ENCODE assay signal across 31 cellular contexts in genomic region chr14:87810711-87811110, GRCh38.
DNase-seq lines count a peak whose midpoint lies in the region; ATAC-seq and TF ChIP-seq lines count a peak whose summit lies in the region.
"Had no signal": no experiment of that assay in that cellular context is flagged by ENCODE, and none has a peak within 500 bp of the region (broad histone marks: within the 10 kb centered on the region; RNA-seq: fewer than 3 reads in every experiment).

No MANE protein-coding gene starts in this region.

- no peaks in the 10 kb centered on the region for H3K36me3 Mint-ChIP-seq in T-helper 17 cell (ENCODE audit: low read depth)
- H3K36me3 Mint-ChIP-seq: activated CD8-positive, alpha-beta memory T cell treated with anti-CD3 and anti-CD28 coated beads, Interleukin-2, amount 10 ng/mL, durations not matched to agents 7 days and 5 days; activated naive CD8-positive, alpha-beta T cell treated with anti-CD3 and anti-CD28 coated beads, Interleukin-2, amount 10 ng/mL, durations not matched to agents 7 days and 5 days; stimulated activated memory B cell treated with anti-CD40 and anti-IgM and Interleukin-4, amounts not matched to agents 10 μg/mL and 1 μg/mL and 100 μg/mL, for 72 hours had no signal

- H3K4me1 Mint-ChIP-seq in T-helper 17 cell = no peaks in the 10 kb centered on the region
- H3K4me1 Mint-ChIP-seq: activated CD8-positive, alpha-beta memory T cell treated with anti-CD3 and anti-CD28 coated beads, Interleukin-2, amount 10 ng/mL, durations not matched to agents 7 days and 5 days; activated naive CD8-positive, alpha-beta T cell treated with anti-CD3 and anti-CD28 coated beads, Interleukin-2, amount 10 ng/mL, durations not matched to agents 7 days and 5 days; stimulated activated memory B cell treated with anti-CD40 and anti-IgM and Interleukin-4, amounts not matched to agents 10 μg/mL and 1 μg/mL and 100 μg/mL, for 72 hours had no signal

- DNase-seq in cardiac muscle cell (ENCODE audit: low read depth in 1 of 2, low spot score in 1 of 2) = peak in 1 of 2 donors; percentile 15
- DNase-seq in cardiac septum (ENCODE audit: low spot score) = no peak
- DNase-seq in NAMALWA (ENCODE audit: low spot score) = peak; percentile 83
- peak in 4 of 7 donors; percentile 16 to 63 (median 27) for DNase-seq in adrenal gland
- no peak for DNase-seq in COLO829 (ENCODE audit: low spot score)
- no peak for DNase-seq in T-helper 17 cell
- no peak for DNase-seq in activated gamma-delta T cell (lab: John Stamatoyannopoulos, UW)
- DNase-seq: activated CD4-positive, alpha-beta T cell treated with anti-CD3 and anti-CD28 coated beads, Interleukin-2, amount 50 U/mL, for 1 hour; activated CD8-positive, alpha-beta memory T cell treated with anti-CD3 and anti-CD28 coated beads, Interleukin-2, amount 10 ng/mL, durations not matched to agents 7 days and 5 days; activated gamma-delta T cell treated with Interleukin-2 at 50 U/mL for 16 hours; activated naive CD8-positive, alpha-beta T cell treated with anti-CD3 and anti-CD28 coated beads, Interleukin-2, amount 10 ng/mL, durations not matched to agents 7 days and 5 days; activated T-cell treated with anti-CD3 and anti-CD28 coated beads, Interleukin-2, amount 50 U/mL, for 4 hours; C1 segment of cervical spinal cord; COR-L47; dermis blood vessel endothelial cell; DMS53; HCEC 1CT; head of caudate nucleus; mesenchymal stem cell; NCI-H1048; NCI-H1694 treated with DMSO at 0.1 percent for 48 hours; ovary; PC-9; SHP77; stimulated activated CD4-positive, alpha-beta T cell treated with anti-CD3 and anti-CD28 coated beads, Interleukin-15, amount 100 ng/mL, for 24 hours; substantia nigra; upper lobe of right lung had no signal

- H3K4me3 Mint-ChIP-seq in T-helper 17 cell = no peak overlapping the region
- H3K4me3 Mint-ChIP-seq: activated CD8-positive, alpha-beta memory T cell treated with anti-CD3 and anti-CD28 coated beads, Interleukin-2, amount 10 ng/mL, durations not matched to agents 7 days and 5 days; activated naive CD8-positive, alpha-beta T cell treated with anti-CD3 and anti-CD28 coated beads, Interleukin-2, amount 10 ng/mL, durations not matched to agents 7 days and 5 days; activated T-cell treated with anti-CD3 and anti-CD28 coated beads, Interleukin-2, amount 50 U/mL, for 4 hours; stimulated activated memory B cell treated with anti-CD40 and anti-IgM and Interleukin-4, amounts not matched to agents 10 μg/mL and 1 μg/mL and 100 μg/mL, for 72 hours had no signal

- 77 to 80% (median 78%) methylated on average over 6 of the region's 6 CpGs for WGBS in adrenal gland, 4 donors

- H3K9me3 ChIP-seq in cardiac muscle cell (ENCODE audit: low read depth) (no peaks in the 10 kb centered on the region), adrenal gland (replicated peaks in 1 of 3) (no peaks in the 10 kb centered on the region), T-helper 17 cell (ENCODE audit: control insufficient read depth, low read length, poor library complexity, severe bottlenecking) (no peaks in the 10 kb centered on the region)
- H3K9me3 ChIP-seq: esophagus muscularis mucosa, upper lobe of right lung had no signal

- no peaks in the 10 kb centered on the region for H3K27me3 ChIP-seq in cardiac muscle cell
- no peaks in the 10 kb centered on the region for H3K27me3 ChIP-seq in adrenal gland
- H3K27me3 ChIP-seq: esophagus muscularis mucosa, foreskin keratinocyte, ovary, upper lobe of right lung had no signal

- no peak for ATAC-seq in T-helper 17 cell
- ATAC-seq: activated CD8-positive, alpha-beta memory T cell treated with anti-CD3 and anti-CD28 coated beads, Interleukin-2, amount 10 ng/mL, durations not matched to agents 7 days and 5 days; activated T-cell treated with anti-CD3 and anti-CD28 coated beads, Interleukin-2, amount 50 U/mL, for 4 hours; left lobe of liver; stimulated activated memory B cell treated with anti-CD40 and anti-IgM and Interleukin-4, amounts not matched to agents 10 μg/mL and 1 μg/mL and 100 μg/mL, for 72 hours; upper lobe of right lung had no signal

- no peaks in the 10 kb centered on the region for H3K36me3 ChIP-seq in cardiac muscle cell
- no peaks in the 10 kb centered on the region for H3K36me3 ChIP-seq in adrenal gland (replicated peaks in 1 of 2)
- H3K36me3 ChIP-seq: esophagus muscularis mucosa, ovary, upper lobe of right lung had no signal

- H3K27ac Mint-ChIP-seq in T-helper 17 cell = no peak overlapping the region
- H3K27ac Mint-ChIP-seq: activated CD8-positive, alpha-beta memory T cell treated with anti-CD3 and anti-CD28 coated beads, Interleukin-2, amount 10 ng/mL, durations not matched to agents 7 days and 5 days; activated naive CD8-positive, alpha-beta T cell treated with anti-CD3 and anti-CD28 coated beads, Interleukin-2, amount 10 ng/mL, durations not matched to agents 7 days and 5 days; stimulated activated memory B cell treated with anti-CD40 and anti-IgM and Interleukin-4, amounts not matched to agents 10 μg/mL and 1 μg/mL and 100 μg/mL, for 72 hours had no signal

- no peak for TF ChIP-seq POLR2A in adrenal gland (IDR thresholded peaks at IDR 0.05)

- H3K27me3 Mint-ChIP-seq in T-helper 17 cell = peaks cover 18% of the 10 kb centered on the region
- H3K27me3 Mint-ChIP-seq: activated CD8-positive, alpha-beta memory T cell treated with anti-CD3 and anti-CD28 coated beads, Interleukin-2, amount 10 ng/mL, durations not matched to agents 7 days and 5 days had no signal

- H3K27ac ChIP-seq in cardiac muscle cell (peak overlapping the region; percentile 89), adrenal gland (no peak overlapping the region)
- H3K27ac ChIP-seq: esophagus muscularis mucosa, foreskin keratinocyte, ovary, PC-9, upper lobe of right lung had no signal

- intact Hi-C loops in cardiac septum (cut with DNase I) = no loop called here
- intact Hi-C loops in adrenal gland (cut with DNase I) = no loop called here

- H3K4me1 ChIP-seq in cardiac muscle cell (ENCODE audit: low read depth) (peaks cover 27% of the 10 kb centered on the region), adrenal gland (replicated peaks in 1 of 2) (no peaks in the 10 kb centered on the region)
- H3K4me1 ChIP-seq: esophagus muscularis mucosa, foreskin keratinocyte, upper lobe of right lung had no signal

- TF ChIP-seq CTCF in cardiac muscle cell (IDR thresholded peaks at IDR 0.05; ENCODE audit: low read depth, low read length) = no peak
- no peak for TF ChIP-seq CTCF in adrenal gland (IDR thresholded peaks at IDR 0.05)

- no peak overlapping the region for H3K4me3 ChIP-seq in cardiac muscle cell
- H3K4me3 ChIP-seq in adrenal gland = no peak overlapping the region
- H3K4me3 ChIP-seq: esophagus muscularis mucosa, ovary, PC-9, upper lobe of right lung had no signal

Comparison
In these comparisons a context has a peak if more than half of its experiments do, and no peak if none do; other contexts are left out.
1. DNase-seq: peak in NAMALWA (single experiment) and adrenal gland (4 of 7); none in cardiac septum (single experiment), COLO829 (single experiment), T-helper 17 cell (0 of 3) and activated gamma-delta T cell (single experiment).